In the genomic region with DNA sequence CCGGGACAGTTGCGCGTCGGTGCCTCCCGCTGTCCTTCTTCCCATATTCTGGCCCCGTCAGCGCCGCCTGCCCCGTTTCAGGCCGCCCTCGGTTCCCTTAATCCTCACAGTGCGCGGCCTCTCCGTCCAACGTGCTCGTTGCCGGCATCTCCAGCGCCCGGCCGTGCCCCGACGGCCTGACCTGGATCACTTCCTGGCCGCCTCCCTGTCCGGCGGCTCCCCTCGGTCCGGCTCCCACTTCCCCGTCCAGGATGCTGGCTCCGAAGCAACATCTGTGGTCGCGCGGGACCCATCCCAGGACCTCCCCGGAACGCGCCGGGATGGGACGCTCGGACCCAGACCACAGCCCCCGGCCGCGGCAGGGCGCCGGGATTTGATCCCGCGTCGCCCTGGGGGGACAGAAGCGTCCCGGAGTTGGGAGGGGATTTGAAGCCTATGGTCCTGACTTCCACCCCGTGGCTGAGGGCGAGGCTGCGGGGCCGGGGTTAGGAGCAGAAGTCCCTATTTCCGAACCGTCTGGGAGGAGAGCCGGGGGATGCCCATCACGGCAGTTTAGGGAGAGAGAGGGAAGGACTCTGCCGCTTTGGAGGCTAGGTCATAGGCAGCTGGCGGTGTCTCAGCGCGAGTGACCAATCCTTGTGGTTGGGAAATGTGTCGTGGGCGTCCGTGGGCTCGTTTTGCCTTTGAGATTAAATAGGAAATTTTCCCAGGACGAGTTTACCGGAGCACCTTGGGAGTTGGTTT, we compare ENCODE assay signal across 8 cellular contexts. TPM values are rescaled to one million over a fixed set of nuclear protein-coding genes. Genes with fewer than 3 reads are reported as not detected.
DNase-seq lines count a peak whose midpoint lies in the region; ATAC-seq and TF ChIP-seq lines count a peak whose summit lies in the region.

No MANE protein-coding gene starts in this region.

- H3K4me3 ChIP-seq in left ventricle myocardium inferior (peak overlapping the region; percentile 99), gastrocnemius medialis (peak overlapping the region; percentile 80 to 100 (median 98))

- H3K36me3 Mint-ChIP-seq in activated T-helper 17 cell treated with anti-CD3 and anti-CD28 coated beads, Interleukin-2, amount 50 U/mL, for 72 hours (ENCODE audit: low read depth): peaks cover 17% of the 10 kb centered on the region

- H3K4me1 ChIP-seq in left ventricle myocardium inferior (peaks cover 28% of the 10 kb centered on the region), gastrocnemius medialis (peaks cover 12 to 20% of the 10 kb centered on the region in 2 donors)

- peaks cover 13% of the 10 kb centered on the region for H3K4me1 Mint-ChIP-seq in activated T-helper 17 cell treated with anti-CD3 and anti-CD28 coated beads, Interleukin-2, amount 50 U/mL, for 72 hours

- H3K27ac ChIP-seq in left ventricle myocardium inferior (replicated peaks) (peak overlapping the region; percentile 97), gastrocnemius medialis (peak overlapping the region; percentile 98 to 100 (median 99))

- no peaks in the 10 kb centered on the region for H3K9me3 Mint-ChIP-seq in activated T-helper 17 cell treated with anti-CD3 and anti-CD28 coated beads, Interleukin-2, amount 50 U/mL, for 72 hours

- DNase-seq in CD1c-positive myeloid dendritic cell (ENCODE audit: extremely low spot score) (peak; percentile 74), left ventricle myocardium inferior (no peak), gastrocnemius medialis (no peak), midbrain (lab: John Stamatoyannopoulos, UW) (no peak), SIG-M5 treated with dmso at 0.1 percent for 504 hours (lab: John Stamatoyannopoulos, UW; ENCODE audit: unreplicated experiment) (no peak)

- no peak for TF ChIP-seq POLR2A in gastrocnemius medialis (IDR thresholded peaks at IDR 0.05)

- no peaks in the 10 kb centered on the region for H3K36me3 ChIP-seq in left ventricle myocardium inferior
- H3K36me3 ChIP-seq in gastrocnemius medialis: no peaks in the 10 kb centered on the region

- H3K27me3 Mint-ChIP-seq in activated T-helper 17 cell treated with anti-CD3 and anti-CD28 coated beads, Interleukin-2, amount 50 U/mL, for 72 hours: no peaks in the 10 kb centered on the region

- H3K9me3 ChIP-seq in left ventricle myocardium inferior (replicated peaks) (no peaks in the 10 kb centered on the region), gastrocnemius medialis (no peaks in the 10 kb centered on the region)

- no peaks in the 10 kb centered on the region for H3K27me3 ChIP-seq in left ventricle myocardium inferior (ENCODE audit: low read depth)
- H3K27me3 ChIP-seq in gastrocnemius medialis: no peaks in the 10 kb centered on the region

- ATAC-seq in GM19035 (IDR thresholded peaks at IDR 0.05; ENCODE audit: unreplicated experiment) (peak; percentile 28), HG03432 (IDR thresholded peaks at IDR 0.05; ENCODE audit: unreplicated experiment) (peak; percentile 33), gastrocnemius medialis (peak; percentile 14 to 23)
- ATAC-seq in activated T-helper 17 cell treated with anti-CD3 and anti-CD28 coated beads, Interleukin-2, amount 50 U/mL, for 72 hours (replicated peaks): peak; percentile 41

- H3K4me3 Mint-ChIP-seq in activated T-helper 17 cell treated with anti-CD3 and anti-CD28 coated beads, Interleukin-2, amount 50 U/mL, for 72 hours: peak overlapping the region; percentile 85

- in situ Hi-C loops in gastrocnemius medialis (cut with MboI; ENCODE audit: low sequenced_read_pairs in 4 of 4): no loop called here

- intact Hi-C loops in left ventricle myocardium inferior (cut with micrococcal nuclease): no loop called here
- intact Hi-C loops in gastrocnemius medialis (cut with DNase I; ENCODE audit: low total_unique reads): loop anchor here (1.0 to 5.0 kb wide), 5 partner anchors 54 to 315 kb away; a partner anchor contains a TSS

- peak overlapping the region; percentile 90 for H3K27ac Mint-ChIP-seq in activated T-helper 17 cell treated with anti-CD3 and anti-CD28 coated beads, Interleukin-2, amount 50 U/mL, for 72 hours

- TF ChIP-seq CTCF in left ventricle myocardium inferior (IDR thresholded peaks at IDR 0.05; ENCODE audit: borderline replicate concordance) (no peak), gastrocnemius medialis (IDR thresholded peaks at IDR 0.05 in 4 of 5, conservative IDR thresholded peaks at IDR 0.05 in 1 of 5) (no peak)

RNA-seq across cellular contexts. Expression of a gene that starts 53.8 kb away (rescaled TPM):
- total RNA-seq in activated T-helper 17 cell treated with anti-CD3 and anti-CD28 coated beads, Interleukin-2, amount 50 U/mL, for 72 hours: 10 to 100 TPM; 14.7 to 15.5 TPM
- total RNA-seq in left ventricle myocardium inferior (10.8 TPM), gastrocnemius medialis (1 to 10 TPM; 3.0 to 6.0 (median 5.5) TPM)

RNA-seq across cellular contexts. Expression of a gene that starts 58.0 kb away (rescaled TPM):
- 10 to 100 TPM; 24.5 to 37.4 TPM for total RNA-seq in activated T-helper 17 cell treated with anti-CD3 and anti-CD28 coated beads, Interleukin-2, amount 50 U/mL, for 72 hours
- total RNA-seq in left ventricle myocardium inferior (17.4 TPM), gastrocnemius medialis (10 to 100 TPM; 18.8 to 29.7 (median 24.9) TPM)
